In the genomic region with DNA sequence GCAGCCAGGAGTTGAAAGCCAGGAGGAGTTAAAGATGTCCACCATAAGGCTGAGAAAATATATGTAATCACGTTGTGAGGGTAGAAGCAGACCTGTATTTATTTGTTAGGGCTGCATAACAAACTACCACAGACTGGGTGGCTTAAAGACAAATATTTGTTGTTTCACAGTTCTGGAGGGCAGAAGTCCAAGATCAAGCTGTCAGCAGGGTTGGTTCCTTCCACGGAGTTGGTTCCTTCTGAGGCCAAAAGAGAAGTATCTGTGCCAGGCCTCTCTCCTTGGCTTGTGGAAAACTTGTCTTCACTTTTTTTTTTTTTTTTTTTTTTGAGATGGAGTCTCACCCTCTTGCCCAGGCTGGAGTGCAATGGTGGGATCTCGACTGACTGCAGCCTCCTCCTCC, we compare ENCODE assay signal across 27 cellular contexts.
"Had no signal": no experiment of that assay in that cellular context is flagged by ENCODE, and none has a peak within 500 bp of the region (broad histone marks: within the 10 kb centered on the region; RNA-seq: fewer than 3 reads in every experiment).

No MANE protein-coding gene starts in this region.

- DNase-seq: activated CD4-positive, alpha-beta memory T cell treated with anti-CD3 and anti-CD28 coated beads, Interleukin-2, amount 10 ng/mL, durations not matched to agents 7 days and 5 days; activated CD4-positive, alpha-beta T cell treated with anti-CD3 and anti-CD28 coated beads for 1 hour; activated CD4-positive, alpha-beta T cell treated with anti-CD3 and anti-CD28 coated beads for 4 hours; activated CD4-positive, alpha-beta T cell treated with anti-CD3 and anti-CD28 coated beads, Interleukin-2, amount 10 ng/mL, durations not matched to agents 7 days and 5 days; activated CD4-positive, alpha-beta T cell treated with anti-CD3 and anti-CD28 coated beads, Interleukin-2, amount 50 U/mL, for 4 hours; activated CD4-positive, CD25-positive, alpha-beta regulatory T cell; activated CD8-positive, alpha-beta memory T cell treated with anti-CD3 and anti-CD28 coated beads, Interleukin-2, amount 50 U/mL, for 48 hours; activated gamma-delta T cell treated with Interleukin-2 at 50 U/mL for 16 hours; activated naive CD4-positive, alpha-beta T cell treated with anti-CD3 and anti-CD28 coated beads, Interleukin-2, amount 50 U/mL, for 16 hours; activated naive CD4-positive, alpha-beta T cell treated with Interleukin-2 at 50 U/mL for 16 hours; activated T-cell treated with anti-CD3 and anti-CD28 coated beads for 4 hours; activated T-cell treated with anti-CD3 and anti-CD28 coated beads, Interleukin-2, amount 50 U/mL, for 24 hours; activated T-cell treated with anti-CD3 and anti-CD28 coated beads, Interleukin-2, amount 50 U/mL, for 72 hours; amniotic stem cell; brain microvascular endothelial cell; dermis blood vessel endothelial cell; effector CD4-positive, alpha-beta T cell; effector memory CD8-positive, alpha-beta T cell; erythroblast; foreskin keratinocyte; heart right ventricle; T-helper 1 cell; T-helper 17 cell; T1000 had no signal

- ATAC-seq: activated T-cell treated with anti-CD3 and anti-CD28 coated beads, Interleukin-2, amount 50 U/mL, for 72 hours; effector memory CD8-positive, alpha-beta T cell; foreskin keratinocyte; gastroesophageal sphincter; heart right ventricle; T-helper 17 cell had no signal

- H3K4me3 ChIP-seq: coronary artery, esophagus muscularis mucosa, gastroesophageal sphincter, heart right ventricle had no signal

- H3K27ac ChIP-seq: brain microvascular endothelial cell, coronary artery, esophagus muscularis mucosa, foreskin keratinocyte, gastroesophageal sphincter, heart right ventricle had no signal

- H3K9me3 ChIP-seq: esophagus muscularis mucosa, gastroesophageal sphincter, heart right ventricle had no signal

- H3K36me3 ChIP-seq: brain microvascular endothelial cell, esophagus muscularis mucosa, gastroesophageal sphincter, heart right ventricle had no signal

- H3K27me3 ChIP-seq: brain microvascular endothelial cell, esophagus muscularis mucosa, foreskin keratinocyte, gastroesophageal sphincter had no signal

- H3K4me1 ChIP-seq: esophagus muscularis mucosa, foreskin keratinocyte, gastroesophageal sphincter, heart right ventricle had no signal
